In genomic region chr1:172717722-172718455, GRCh38 we compare ENCODE assay signal across 17 cellular contexts. TPM values are rescaled to one million over a fixed set of nuclear protein-coding genes. Genes with fewer than 3 reads are reported as not detected.
DNase-seq lines count a peak whose midpoint lies in the region; ATAC-seq and TF ChIP-seq lines count a peak whose summit lies in the region.
"Had no signal": no experiment of that assay in that cellular context is flagged by ENCODE, and none has a peak within 500 bp of the region (broad histone marks: within the 10 kb centered on the region; RNA-seq: fewer than 3 reads in every experiment).

No MANE protein-coding gene starts in this region.

- no peak overlapping the region for H3K4me3 Mint-ChIP-seq in activated T-cell treated with anti-CD3 and anti-CD28 coated beads, Interleukin-2, amount 50 U/mL, for 24 hours
- H3K4me3 Mint-ChIP-seq in stimulated activated effector memory CD8-positive, alpha-beta T cell treated with anti-CD3 and anti-CD28 coated beads, Interleukin-12 subunit alpha, Interleukin-12 subunit beta, amount 100 ng/mL, for 72 hours: no peak overlapping the region
- H3K4me3 Mint-ChIP-seq: B cell, brain, T-cell had no signal

- no peak overlapping the region for H3K27ac ChIP-seq in upper lobe of right lung
- H3K27ac ChIP-seq: transverse colon had no signal

- ATAC-seq in stimulated activated effector memory CD8-positive, alpha-beta T cell treated with anti-CD3 and anti-CD28 coated beads, Interleukin-12 subunit alpha, Interleukin-12 subunit beta, amount 100 ng/mL, for 72 hours: peak; percentile 44
- ATAC-seq in upper lobe of right lung: no peak
- ATAC-seq: T-cell had no signal

- H3K4me1 ChIP-seq in upper lobe of right lung: no peaks in the 10 kb centered on the region
- H3K4me1 ChIP-seq: transverse colon had no signal

- TF ChIP-seq CTCF in fibroblast of mammary gland (conservative IDR thresholded peaks at IDR 0.05; ENCODE audit: control insufficient read depth, insufficient read depth, low read depth, low read length) (no peak), upper lobe of right lung (IDR thresholded peaks at IDR 0.05) (no peak)

- no peaks in the 10 kb centered on the region for H3K9me3 Mint-ChIP-seq in activated T-cell treated with anti-CD3 and anti-CD28 coated beads, Interleukin-2, amount 50 U/mL, for 24 hours
- no peaks in the 10 kb centered on the region for H3K9me3 Mint-ChIP-seq in stimulated activated effector memory CD8-positive, alpha-beta T cell treated with anti-CD3 and anti-CD28 coated beads, Interleukin-12 subunit alpha, Interleukin-12 subunit beta, amount 100 ng/mL, for 72 hours
- H3K9me3 Mint-ChIP-seq: T-cell had no signal

- H3K27ac Mint-ChIP-seq in activated T-cell treated with anti-CD3 and anti-CD28 coated beads, Interleukin-2, amount 50 U/mL, for 24 hours: peak overlapping the region; percentile 60
- peak overlapping the region; percentile 45 for H3K27ac Mint-ChIP-seq in stimulated activated effector memory CD8-positive, alpha-beta T cell treated with anti-CD3 and anti-CD28 coated beads, Interleukin-12 subunit alpha, Interleukin-12 subunit beta, amount 100 ng/mL, for 72 hours
- H3K27ac Mint-ChIP-seq: B cell, brain, T-cell had no signal

- H3K36me3 ChIP-seq in upper lobe of right lung: no peaks in the 10 kb centered on the region
- H3K36me3 ChIP-seq: transverse colon had no signal

- peaks cover 54% of the 10 kb centered on the region for H3K4me1 Mint-ChIP-seq in activated T-cell treated with anti-CD3 and anti-CD28 coated beads, Interleukin-2, amount 50 U/mL, for 24 hours (ENCODE audit: low read depth)
- H3K4me1 Mint-ChIP-seq in stimulated activated effector memory CD8-positive, alpha-beta T cell treated with anti-CD3 and anti-CD28 coated beads, Interleukin-12 subunit alpha, Interleukin-12 subunit beta, amount 100 ng/mL, for 72 hours: peaks cover 52% of the 10 kb centered on the region
- H3K4me1 Mint-ChIP-seq: B cell had no signal

- no peak for DNase-seq in activated T-cell treated with anti-CD3 and anti-CD28 coated beads, Interleukin-2, amount 50 U/mL, for 24 hours
- DNase-seq in activated T-cell treated with anti-CD3 and anti-CD28 coated beads, Interleukin-2, amount 50 U/mL, for 48 hours: no peak
- DNase-seq in NOMO-1 treated with DMSO at 0.1 percent for 48 hours (lab: John Stamatoyannopoulos, UW; ENCODE audit: unreplicated experiment) (peak; percentile 77), fibroblast of mammary gland (ENCODE audit: low read depth) (peak; percentile 11), NCI-H146 (lab: John Stamatoyannopoulos, UW) (no peak), upper lobe of right lung (no peak), NCI-H1436 (lab: John Stamatoyannopoulos, UW) (no peak)
- no peak for DNase-seq in stimulated activated effector memory CD8-positive, alpha-beta T cell treated with anti-CD3 and anti-CD28 coated beads, Interleukin-12 subunit alpha, Interleukin-12 subunit beta, amount 100 ng/mL, for 72 hours (ENCODE audit: low spot score in 2 of 2)
- DNase-seq: activated CD4-positive, CD25-positive, alpha-beta regulatory T cell treated with anti-CD3 and anti-CD28 coated beads, Interleukin-2, amount 50 U/mL, for 72 hours; DMS79; foreskin melanocyte; NCI-H2171 treated with DMSO at 0.1 percent for 48 hours; posterior cingulate gyrus; T-cell; transverse colon had no signal

- no peaks in the 10 kb centered on the region for H3K27me3 Mint-ChIP-seq in activated T-cell treated with anti-CD3 and anti-CD28 coated beads, Interleukin-2, amount 50 U/mL, for 24 hours
- H3K27me3 Mint-ChIP-seq: brain, T-cell had no signal

- intact Hi-C loops in upper lobe of right lung (cut with DNase I): no loop called here

- H3K27me3 ChIP-seq in upper lobe of right lung: no peaks in the 10 kb centered on the region
- H3K27me3 ChIP-seq: transverse colon had no signal

- no peaks in the 10 kb centered on the region for H3K36me3 Mint-ChIP-seq in activated T-cell treated with anti-CD3 and anti-CD28 coated beads, Interleukin-2, amount 50 U/mL, for 24 hours (ENCODE audit: low read depth)
- no peaks in the 10 kb centered on the region for H3K36me3 Mint-ChIP-seq in stimulated activated effector memory CD8-positive, alpha-beta T cell treated with anti-CD3 and anti-CD28 coated beads, Interleukin-12 subunit alpha, Interleukin-12 subunit beta, amount 100 ng/mL, for 72 hours
- H3K36me3 Mint-ChIP-seq: brain, T-cell had no signal

- H3K4me3 ChIP-seq in fibroblast of mammary gland (ENCODE audit: control insufficient read depth, low read depth, low read length) (no peak overlapping the region), upper lobe of right lung (no peak overlapping the region)
- H3K4me3 ChIP-seq: transverse colon had no signal

- H3K9me3 ChIP-seq in upper lobe of right lung: no peaks in the 10 kb centered on the region
- H3K9me3 ChIP-seq: transverse colon had no signal

RNA-seq across cellular contexts. Expression of gene FASLG, which starts 59.0 kb away (rescaled TPM):
- total RNA-seq in upper lobe of right lung: 1.3 TPM

Comparison
In these comparisons a context has a peak if more than half of its experiments do, and no peak if none do; other contexts are left out.
1. DNase-seq: peak in NOMO-1 treated with DMSO at 0.1 percent for 48 hours (single experiment) and fibroblast of mammary gland (single experiment); none in activated T-cell treated with anti-CD3 and anti-CD28 coated beads, Interleukin-2, amount 50 U/mL, for 24 hours (single experiment), activated T-cell treated with anti-CD3 and anti-CD28 coated beads, Interleukin-2, amount 50 U/mL, for 48 hours (0 of 2), stimulated activated effector memory CD8-positive, alpha-beta T cell treated with anti-CD3 and anti-CD28 coated beads, Interleukin-12 subunit alpha, Interleukin-12 subunit beta, amount 100 ng/mL, for 72 hours (0 of 2), NCI-H146 (single experiment), upper lobe of right lung (single experiment) and NCI-H1436 (single experiment).